In the genomic region with DNA sequence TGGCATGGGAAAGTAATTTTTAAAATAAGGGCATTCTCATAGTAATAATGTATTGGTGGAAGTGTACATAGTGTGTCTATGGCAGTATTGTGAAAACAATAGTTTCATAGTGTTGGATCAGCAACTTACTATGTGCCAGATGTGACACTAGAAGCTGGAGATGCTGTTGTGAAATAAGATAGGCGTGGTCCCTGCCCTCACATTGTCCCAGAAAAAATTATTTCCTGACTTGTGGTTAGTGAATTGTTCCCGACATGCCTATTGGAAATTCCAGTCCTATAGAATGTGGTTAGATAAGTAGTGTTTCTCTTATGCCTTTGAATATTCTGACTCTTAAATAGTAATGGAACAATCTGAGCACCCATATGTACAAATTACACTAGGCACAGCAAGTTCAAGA, we compare ENCODE assay signal across 2 cellular contexts.
TF ChIP-seq lines count a peak whose summit lies in the region.

No MANE protein-coding gene starts in this region.

TF ChIP-seq in A549, 52 proteins besides CTCF, POLR2A, EP300 and RAD21 (continued from another document):
- TF ChIP-seq E2F6 (IDR thresholded peaks at IDR 0.05; ENCODE audit: borderline replicate concordance, low read depth) (no peak), MAFK (IDR thresholded peaks at IDR 0.05; ENCODE audit: partially characterized antibody) (no peak), ESRRA (IDR thresholded peaks at IDR 0.05; ENCODE audit: borderline replicate concordance, low read length) (no peak), HMGXB4 (CRISPR knock-in tag; IDR thresholded peaks at IDR 0.05; ENCODE audit: borderline replicate concordance) (no peak), PBX3 (IDR thresholded peaks at IDR 0.05) (no peak), BHLHE40 (IDR thresholded peaks at IDR 0.05; ENCODE audit: low read depth, low read length) (no peak), KDM5A (IDR thresholded peaks at IDR 0.05) (no peak), FOXS1 (CRISPR knock-in tag; IDR thresholded peaks at IDR 0.05) (no peak), FOSB (CRISPR knock-in tag; IDR thresholded peaks at IDR 0.05) (no peak)
- TF ChIP-seq, protein P1, sequence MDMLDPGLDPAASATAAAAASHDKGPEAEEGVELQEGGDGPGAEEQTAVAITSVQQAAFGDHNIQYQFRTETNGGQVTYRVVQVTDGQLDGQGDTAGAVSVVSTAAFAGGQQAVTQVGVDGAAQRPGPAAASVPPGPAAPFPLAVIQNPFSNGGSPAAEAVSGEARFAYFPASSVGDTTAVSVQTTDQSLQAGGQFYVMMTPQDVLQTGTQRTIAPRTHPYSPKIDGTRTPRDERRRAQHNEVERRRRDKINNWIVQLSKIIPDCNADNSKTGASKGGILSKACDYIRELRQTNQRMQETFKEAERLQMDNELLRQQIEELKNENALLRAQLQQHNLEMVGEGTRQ (IDR thresholded peaks at IDR 0.05), result no peak
TF ChIP-seq in A549: peak in this region for 0.

TF ChIP-seq in HEK293T, 16 proteins besides CTCF, POLR2A, EP300 and RAD21 (continued from another document):
- no peak for TF ChIP-seq L3MBTL2 (conservative IDR thresholded peaks at IDR 0.05)
- TF ChIP-seq FOXM1 (IDR thresholded peaks at IDR 0.05; ENCODE audit: borderline replicate concordance), result no peak
- no peak for TF ChIP-seq SUZ12 (IDR thresholded peaks at IDR 0.05)
- no peak for TF ChIP-seq FOXK2 (IDR thresholded peaks at IDR 0.05)
